1 cellular context compared by ENCODE assay signal in the genomic region with DNA sequence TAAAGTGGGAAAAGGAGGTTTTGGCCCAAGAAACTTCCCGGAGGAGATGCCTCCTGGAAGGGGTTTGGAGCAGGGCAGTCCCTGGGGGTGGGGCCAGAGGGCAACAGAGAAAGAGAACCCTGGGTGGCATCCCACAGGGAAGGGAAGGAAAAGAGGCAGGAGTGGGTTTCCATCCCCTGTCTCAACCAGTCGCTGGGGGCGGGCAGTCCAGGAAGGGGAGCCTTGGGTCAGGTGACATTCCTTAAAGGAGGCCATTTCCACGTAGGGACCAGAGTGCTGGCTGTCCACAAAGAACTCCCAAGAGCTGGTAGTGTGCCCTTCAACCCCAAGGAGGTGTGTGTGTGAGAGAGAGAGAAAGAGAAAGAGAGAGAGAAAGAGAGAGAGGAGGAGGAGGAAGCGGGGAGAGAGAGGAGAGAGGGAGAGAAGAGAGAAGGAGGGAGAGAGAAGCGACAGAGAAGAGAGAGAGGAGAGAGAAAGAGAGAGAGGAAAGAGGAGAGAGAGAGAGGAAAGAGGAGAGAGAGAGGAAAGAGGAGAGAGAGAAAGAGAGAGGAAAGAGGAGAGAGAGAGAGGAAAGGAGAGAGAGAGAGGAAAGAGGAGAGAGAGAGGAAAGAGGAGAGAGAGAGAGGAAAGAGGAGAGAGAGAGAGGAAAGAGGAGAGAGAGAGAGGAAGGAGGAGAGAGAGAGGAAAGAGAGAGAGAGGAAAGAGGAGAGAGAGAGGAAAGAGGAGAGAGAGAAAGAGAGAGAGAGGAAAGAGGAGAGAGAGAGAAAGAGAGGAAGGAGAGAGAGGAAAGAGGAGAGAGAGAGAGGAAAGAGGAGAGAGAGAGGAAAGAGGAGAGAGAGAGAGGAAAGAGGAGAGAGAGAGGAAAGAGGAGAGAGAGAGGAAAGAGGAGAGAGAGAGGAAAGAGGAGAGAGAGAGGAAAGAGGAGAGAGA. TPM values are rescaled to one million over a fixed set of nuclear protein-coding genes. Genes with fewer than 3 reads are reported as not detected.
"Had no signal": no experiment of that assay in that cellular context is flagged by ENCODE, and none has a peak within 500 bp of the region (broad histone marks: within the 10 kb centered on the region; RNA-seq: fewer than 3 reads in every experiment).

No MANE protein-coding gene starts in this region.

RNA-seq across cellular contexts. Expression of gene THNSL2, which starts 31.0 kb away (rescaled TPM):
- polyA plus RNA-seq: endothelial cell of umbilical vein had no signal
